In genomic region chr15:38559908-38560307, GRCh38 we compare ENCODE assay signal across 21 cellular contexts. TPM values are rescaled to one million over a fixed set of nuclear protein-coding genes. Genes with fewer than 3 reads are reported as not detected.
DNase-seq lines count a peak whose midpoint lies in the region; ATAC-seq, FAIRE-seq and TF ChIP-seq lines count a peak whose summit lies in the region.
"Had no signal": no experiment of that assay in that cellular context is flagged by ENCODE, and none has a peak within 500 bp of the region (broad histone marks: within the 10 kb centered on the region; RNA-seq: fewer than 3 reads in every experiment).

No MANE protein-coding gene starts in this region.

- in situ Hi-C loops in GM12878 (cut with MboI), result loop anchor here (5.0 kb wide), 1 partner anchor 127 kb away; no protein-coding TSS in a partner anchor

- CTCF ChIA-PET in activated CD4-positive, alpha-beta T cell treated with anti-CD3 and anti-CD28 coated beads, Interleukin-2, amount 10 ng/mL, durations not matched to agents 7 days and 5 days (lab: Charles Lee), result interaction anchor here (0.6 to 9.6 kb wide), 10 partner anchors 19 to 1085 kb away, joined by 3 to 194 read pairs (median 4); no protein-coding TSS in a partner anchor
- CTCF ChIA-PET in GM12878 (lab: Yijun Ruan, JAX), result interaction anchor here (0.7 to 10.5 kb wide), 13 partner anchors 8 to 139 kb away, joined by 3 to 276 read pairs (median 4); no protein-coding TSS in a partner anchor

- peaks cover 58% of the 10 kb centered on the region for H3K79me2 ChIP-seq in GM12878 (ENCODE audit: control insufficient read depth, insufficient read depth, low read length)

- H3K9me3 Mint-ChIP-seq in activated CD4-positive, alpha-beta T cell treated with anti-CD3 and anti-CD28 coated beads, Interleukin-2, amount 10 ng/mL, durations not matched to agents 7 days and 5 days, result no peaks in the 10 kb centered on the region
- H3K9me3 Mint-ChIP-seq in nephron progenitor cell, result no peaks in the 10 kb centered on the region

- POLR2A ChIA-PET in activated CD4-positive, alpha-beta T cell treated with anti-CD3 and anti-CD28 coated beads, Interleukin-2, amount 10 ng/mL, durations not matched to agents 7 days and 5 days (lab: Charles Lee), result interaction anchor here (0.6 to 2.1 kb wide), 4 partner anchors 53 to 127 kb away, joined by 3 to 7 read pairs (median 4); no protein-coding TSS in a partner anchor
- POLR2A ChIA-PET in GM12878 (lab: Charles Lee), result interaction anchor here (0.8 to 6.3 kb wide), 14 partner anchors 8 to 132 kb away, joined by 3 to 84 read pairs (median 6); partner anchors contain the start of gene FAM98B

- peak overlapping the region; percentile 13 for H3K27ac ChIP-seq in KOPT-K1 (ENCODE audit: low read depth, low read length, poor library complexity, severe bottlenecking)
- peak overlapping the region; percentile 72 for H3K27ac ChIP-seq in GM12878 (ENCODE audit: control insufficient read depth, insufficient read depth)
- H3K27ac ChIP-seq: A549, esophagus muscularis mucosa, SJSA1 had no signal

- BruUV-seq in GM12878 (replicated peaks; lab: Mats Ljungman, UMichigan), result no TSS peak

- no peak for TF ChIP-seq EP300 in GM12878 (IDR thresholded peaks at IDR 0.05; ENCODE audit: borderline replicate concordance in 1 of 2, control insufficient read depth in 1 of 2, low read depth in 2 of 2, low read length in 2 of 2)

- TF ChIP-seq RAD21 in GM12878 (IDR thresholded peaks at IDR 0.05; ENCODE audit: insufficient read depth, low read depth, low read length), result no peak

- no peak for FAIRE-seq in GM12878 (lab: Jason Lieb, UNC)
- FAIRE-seq: A549, G401.6, TTC549, urothelium cell line had no signal

- H2AFZ ChIP-seq in GM12878 (ENCODE audit: control insufficient read depth, low read depth, low read length), result peak overlapping the region; percentile 1; the same call in 1 of the 2 replicates

- peak overlapping the region; percentile 36; the same call in 1 of the 2 replicates for H3K9ac ChIP-seq in GM12878 (ENCODE audit: control insufficient read depth, insufficient read depth, low read length)

- no peaks in the 10 kb centered on the region for H3K27me3 ChIP-seq in GM12878 (replicated peaks in 1 of 2; ENCODE audit: control insufficient read depth in 2 of 2, insufficient read depth in 2 of 2, low read length in 1 of 2)

- peak overlapping the region; percentile 98 for H3K4me3 Mint-ChIP-seq in activated CD4-positive, alpha-beta T cell treated with anti-CD3 and anti-CD28 coated beads, Interleukin-2, amount 10 ng/mL, durations not matched to agents 7 days and 5 days
- H3K4me3 Mint-ChIP-seq in nephron progenitor cell, result no peak overlapping the region

- intact Hi-C loops in GM12878 (cut with micrococcal nuclease; ENCODE audit: unreplicated experiment), result loop anchor here (5.0 kb wide), 3 partner anchors 88 to 118 kb away; no protein-coding TSS in a partner anchor

- no peaks in the 10 kb centered on the region for H3K9me3 ChIP-seq in KOPT-K1 (ENCODE audit: insufficient read depth, low read length, poor library complexity, severe bottlenecking)
- no peaks in the 10 kb centered on the region for H3K9me3 ChIP-seq in GM12878 (replicated peaks; ENCODE audit: control insufficient read depth, insufficient read depth, low read length)
- H3K9me3 ChIP-seq: A549, esophagus muscularis mucosa, SJSA1 had no signal

- no peak for TF ChIP-seq CTCF in GM12878 (IDR thresholded peaks at IDR 0.05 in 2 of 3, conservative IDR thresholded peaks at IDR 0.05 in 1 of 3; ENCODE audit: control insufficient read depth in 2 of 3, extremely low read depth in 1 of 3, insufficient read depth in 1 of 3, low read depth in 3 of 3, low read length in 3 of 3)
- no peak for TF ChIP-seq CTCF in nephron progenitor cell (IDR thresholded peaks at IDR 0.05)

- H3K4me2 ChIP-seq in GM12878 (ENCODE audit: control insufficient read depth, insufficient read depth), result peak overlapping the region; percentile 68
- H3K4me2 ChIP-seq: A549 had no signal

- no peak for DNase-seq in activated CD4-positive, alpha-beta T cell treated with anti-CD3 and anti-CD28 coated beads, Interleukin-2, amount 10 ng/mL, durations not matched to agents 7 days and 5 days
- no peak for DNase-seq in activated CD4-positive, alpha-beta T cell treated with anti-CD3 and anti-CD28 coated beads for 48 hours
- DNase-seq in GM12878 (ENCODE audit: low read depth, low spot score), result no peak
- DNase-seq in nephron progenitor cell, result no peak
- DNase-seq in NCI-H2081 treated with DMSO at 0.1 percent for 48 hours (lab: John Stamatoyannopoulos, UW), result no peak
- no peak for DNase-seq in NCI-H345 treated with DMSO at 0.1 percent for 48 hours (lab: John Stamatoyannopoulos, UW; ENCODE audit: unreplicated experiment)
- DNase-seq: amygdala; cortex of kidney; NCI-H2029; NCI-H526; PC-3; stimulated activated CD4-positive, alpha-beta T cell treated with anti-CD3 and anti-CD28 coated beads, Interleukin-4, amount 100 ng/mL, for 1 hour had no signal

- no peak for ATAC-seq in GM12878
- ATAC-seq in GM21423 (IDR thresholded peaks at IDR 0.05; ENCODE audit: unreplicated experiment), result no peak
- ATAC-seq: A549, PC-3, sciatic nerve had no signal

- SMC1A ChIA-PET in GM12878 (lab: Charles Lee; ENCODE audit: uncharacterized antibody, unreplicated experiment), result interaction anchor here (0.7 to 11.9 kb wide), 21 partner anchors 8 to 136 kb away, joined by 3 to 293 read pairs (median 6); no protein-coding TSS in a partner anchor

- no peak; the same call in 1 of the 2 replicates for TF ChIP-seq POLR2A in GM12878 (IDR thresholded peaks at IDR 0.05; ENCODE audit: low read depth, low read length)

- peak overlapping the region; percentile 75 for H3K4me3 ChIP-seq in GM12878
- H3K4me3 ChIP-seq: A549, esophagus muscularis mucosa, SJSA1 had no signal

- H3K27ac Mint-ChIP-seq in activated CD4-positive, alpha-beta T cell treated with anti-CD3 and anti-CD28 coated beads, Interleukin-2, amount 10 ng/mL, durations not matched to agents 7 days and 5 days, result peak overlapping the region; percentile 95
- peak overlapping the region; percentile 11 for H3K27ac Mint-ChIP-seq in nephron progenitor cell

- 0% methylated on average over 2 of the region's 2 CpGs for WGBS in GM12878 (ENCODE audit: insufficient coverage, insufficient replicate concordance, low lambda C conversion rate, missing lambda C conversion rate)

- peaks cover 69% of the 10 kb centered on the region for H3K36me3 ChIP-seq in KOPT-K1 (ENCODE audit: insufficient read depth, low read length)
- H3K36me3 ChIP-seq in GM12878 (ENCODE audit: control insufficient read depth in 2 of 2, insufficient read depth in 2 of 2, low read length in 1 of 2), result peaks cover 0 to 3% of the 10 kb centered on the region in 2 experiments; a peak in 1 of 4 replicates
- H3K36me3 ChIP-seq: esophagus muscularis mucosa, SJSA1 had no signal

- peaks cover 68% of the 10 kb centered on the region for H3K4me1 ChIP-seq in GM12878 (ENCODE audit: control insufficient read depth, insufficient read depth, low read length)
- H3K4me1 ChIP-seq: A549 had no signal

- H4K20me1 ChIP-seq in GM12878 (ENCODE audit: control insufficient read depth, insufficient read depth), result no peaks in the 10 kb centered on the region

- no peaks in the 10 kb centered on the region for H3K27me3 Mint-ChIP-seq in activated CD4-positive, alpha-beta T cell treated with anti-CD3 and anti-CD28 coated beads, Interleukin-2, amount 10 ng/mL, durations not matched to agents 7 days and 5 days
- peaks cover 31% of the 10 kb centered on the region for H3K27me3 Mint-ChIP-seq in nephron progenitor cell (ENCODE audit: low read depth, poor library complexity)

- RAD21 ChIA-PET in GM12878 (lab: Charles Lee; ENCODE audit: unreplicated experiment), result interaction anchor here (1.4 to 9.6 kb wide), 6 partner anchors 37 to 128 kb away, joined by 4 to 331 read pairs (median 138); no protein-coding TSS in a partner anchor

- H3K36me3 Mint-ChIP-seq in activated CD4-positive, alpha-beta T cell treated with anti-CD3 and anti-CD28 coated beads, Interleukin-2, amount 10 ng/mL, durations not matched to agents 7 days and 5 days (ENCODE audit: low read depth), result peaks cover 90% of the 10 kb centered on the region
- no peaks in the 10 kb centered on the region for H3K36me3 Mint-ChIP-seq in nephron progenitor cell (ENCODE audit: low read depth)

- peaks cover 67% of the 10 kb centered on the region for H3K4me1 Mint-ChIP-seq in activated CD4-positive, alpha-beta T cell treated with anti-CD3 and anti-CD28 coated beads, Interleukin-2, amount 10 ng/mL, durations not matched to agents 7 days and 5 days
- H3K4me1 Mint-ChIP-seq in nephron progenitor cell, result peaks cover 51% of the 10 kb centered on the region

TF ChIP-seq in GM12878, 131 proteins besides CTCF, POLR2A, EP300 and RAD21:
- TF ChIP-seq RCOR1 (conservative IDR thresholded peaks at IDR 0.05; ENCODE audit: low read depth, low read length), result no peak
- TF ChIP-seq ASH2L (IDR thresholded peaks at IDR 0.05; ENCODE audit: borderline replicate concordance, low read depth), result no peak
- no peak for TF ChIP-seq STAT1 (conservative IDR thresholded peaks at IDR 0.05)

RNA-seq across cellular contexts. Expression of gene RASGRP1, which starts 4.7 kb away (rescaled TPM):
- 100 to 1,000 TPM; 185 to 204 TPM for total RNA-seq in activated CD4-positive, alpha-beta T cell treated with anti-CD3 and anti-CD28 coated beads, Interleukin-2, amount 10 ng/mL, durations not matched to agents 7 days and 5 days
- 151 and 158 TPM in 2 replicates for total RNA-seq in GM12878 (2013; cell fraction: nucleolus; rRNA removed)
- total RNA-seq in GM12878 (2014; rRNA removed), result 27.4 and 31.3 TPM in 2 replicates
- 23.5 and 23.8 TPM in 2 replicates for total RNA-seq in GM12878 (2014; rRNA removed; fragmentation: Illumina TruSeq; extraction: Trizol)
- total RNA-seq in GM12878 (2021), result 25.5 and 29.3 TPM in 2 replicates
- polyA plus RNA-seq in GM12878 (2011; ENCODE audit: low read depth), result 5.6 TPM
- 234 and 259 TPM in 2 replicates for polyA plus RNA-seq in GM12878 (2011; rRNA removed)
- 137 and 158 TPM in 2 replicates for polyA plus RNA-seq in GM12878 (2011; cell fraction: cytosol; rRNA removed)
- 185 and 295 TPM in 2 replicates for polyA plus RNA-seq in GM12878 (2011; cell fraction: nucleus; rRNA removed)
- polyA plus RNA-seq in GM12878 (2012), result 5.8 and 12.5 TPM in 2 replicates
- 26.0 and 32.7 TPM in 2 replicates for polyA plus RNA-seq in GM12878 (2014; fragmentation: Illumina TruSeq; extraction: Trizol)
- polyA plus RNA-seq in GM12878 (2014; fragmentation: Nextera tagmentation; extraction: Ambion mirVana), result 1 to 10 TPM; 5.6 to 6.2 TPM
- 17.0 and 18.3 TPM in 2 replicates for polyA plus RNA-seq in GM12878 (2014; rRNA removed)
- 10 to 100 TPM in 1 of 2 experiments, 1 to 10 TPM in 1; 9.9 to 13.3 TPM for polyA plus RNA-seq in GM12878 (2016; fragmentation: Nextera tagmentation; extraction: Ambion mirVana)
- 397 and 409 TPM in 2 replicates for polyA minus RNA-seq in GM12878 (2011; rRNA and poly(A)+ RNA removed)
- polyA minus RNA-seq in GM12878 (2011; cell fraction: cytosol; rRNA and poly(A)+ RNA removed), result 114 and 130 TPM in 2 replicates
- polyA minus RNA-seq in GM12878 (2011; cell fraction: nucleus; rRNA and poly(A)+ RNA removed), result 267 and 279 TPM in 2 replicates
- total RNA-seq: PC-3, SJSA1 had no signal
